ENCODE assay signal across 8 cellular contexts in the genomic region with DNA sequence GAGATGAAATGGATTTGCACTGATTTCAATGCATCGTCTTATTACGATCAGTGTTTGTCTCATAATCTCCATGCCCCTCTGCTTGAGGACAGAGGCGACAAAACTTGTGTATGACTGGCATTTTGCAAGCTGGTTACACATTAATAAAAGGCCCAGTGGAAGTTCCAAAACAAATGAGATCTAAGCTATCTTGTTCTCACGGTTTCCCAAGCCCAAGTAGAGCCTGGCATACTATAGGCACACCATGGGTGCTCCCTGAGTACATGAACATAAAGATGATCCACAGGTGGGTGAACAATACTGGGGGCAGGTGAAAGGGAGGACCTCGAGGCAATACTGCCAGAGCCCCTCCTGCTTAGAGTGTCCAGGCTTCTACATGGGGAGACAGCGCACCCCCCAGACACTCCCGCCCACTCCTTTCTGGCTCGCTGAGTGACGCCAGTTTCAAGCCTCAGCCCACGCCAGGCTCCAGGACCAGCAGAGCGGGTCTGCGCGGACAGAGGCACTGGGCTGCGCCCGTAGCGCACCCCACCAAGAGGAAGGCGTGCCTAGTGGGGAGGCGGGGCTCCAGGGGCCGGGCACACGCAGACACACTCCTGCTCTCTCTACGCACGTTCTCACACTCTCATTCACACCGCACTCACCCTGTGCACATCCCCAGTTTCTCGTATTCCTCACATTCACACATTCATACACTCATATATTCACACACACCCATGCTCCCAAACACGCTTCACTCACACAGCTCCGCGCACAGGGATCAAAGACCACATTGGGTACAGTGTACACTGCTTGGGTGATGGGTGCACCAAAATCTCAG. TPM values are rescaled to one million over a fixed set of nuclear protein-coding genes. Genes with fewer than 3 reads are reported as not detected.
A peak's percentile ranks its signal among the peaks of the same experiment; 100 is the strongest.
DNase-seq lines count a peak whose midpoint lies in the region; ATAC-seq and TF ChIP-seq lines count a peak whose summit lies in the region.

No MANE protein-coding gene starts in this region.

- H3K4me1 Mint-ChIP-seq in IgD-negative memory B cell = peaks cover 10 to 19% (median 17%) of the 10 kb centered on the region in 3 donors

- H3K27ac Mint-ChIP-seq in IgD-negative memory B cell = peak overlapping the region in 2 of 3 donors; percentile 41 to 59

- 25 to 31% (median 26%) methylated on average over 22 to 27 of the region's 27 CpGs for WGBS in spleen, 5 donors

- H3K36me3 ChIP-seq in adipocyte (ENCODE audit: control insufficient read depth, insufficient read depth, low read length, severe bottlenecking) = no peaks in the 10 kb centered on the region
- no peaks in the 10 kb centered on the region for H3K36me3 ChIP-seq in iPS-20b (ENCODE audit: insufficient read depth, low read depth, low read length)
- no peaks in the 10 kb centered on the region for H3K36me3 ChIP-seq in spleen

- in situ Hi-C loops in ACHN (cut with HindIII; ENCODE audit: low pct_ligation_motif_present, low pct_unique_long_range_greater_than_20kb, low sequenced_read_pairs) = no loop called here

- H3K27me3 ChIP-seq in adipocyte (replicated peaks; ENCODE audit: control insufficient read depth, insufficient read depth, low read length) = peaks cover 14% of the 10 kb centered on the region
- peaks cover 98% of the 10 kb centered on the region for H3K27me3 ChIP-seq in iPS-20b (ENCODE audit: insufficient read depth, low read length)
- peaks cover 6 to 70% (median 52%) of the 10 kb centered on the region in 7 donors for H3K27me3 ChIP-seq in spleen (replicated peaks in 1 of 7)

- peaks cover 0 to 1% (median 0%) of the 10 kb centered on the region in 3 donors for H3K9me3 Mint-ChIP-seq in IgD-negative memory B cell

- H3K27ac ChIP-seq in iPS-20b (ENCODE audit: low read length) = no peak overlapping the region
- no peak overlapping the region for H3K27ac ChIP-seq in spleen

- no peak for TF ChIP-seq POLR2A in spleen (IDR thresholded peaks at IDR 0.05)

- peak; percentile 73 for ATAC-seq in GM18511 (IDR thresholded peaks at IDR 0.05; ENCODE audit: unreplicated experiment)

- H3K4me1 ChIP-seq in adipocyte (ENCODE audit: control insufficient read depth, insufficient read depth, low read length) (peaks cover 11% of the 10 kb centered on the region), iPS-20b (ENCODE audit: insufficient read depth, low read length) (peaks cover 23% of the 10 kb centered on the region), spleen (peaks cover 15 to 33% (median 30%) of the 10 kb centered on the region in 6 donors)

- no peaks in the 10 kb centered on the region for H3K36me3 Mint-ChIP-seq in IgD-negative memory B cell

- H3K4me3 ChIP-seq in adipocyte (ENCODE audit: low read length) = peak overlapping the region; percentile 82
- peak overlapping the region; percentile 71 for H3K4me3 ChIP-seq in iPS-20b (ENCODE audit: low read length)
- peak overlapping the region; percentile 33 to 69 (median 48) for H3K4me3 ChIP-seq in spleen

- intact Hi-C loops in spleen (cut with DNase I; ENCODE audit: low total_unique reads) = no loop called here

- TF ChIP-seq CTCF in spleen (IDR thresholded peaks at IDR 0.05 in 8 of 11, conservative IDR thresholded peaks at IDR 0.05 in 3 of 11) = no peak

- H3K9me3 ChIP-seq in adipocyte (ENCODE audit: control insufficient read depth, low read length) = no peaks in the 10 kb centered on the region
- H3K9me3 ChIP-seq in iPS-20b (ENCODE audit: insufficient read depth, low read depth, low read length) = no peaks in the 10 kb centered on the region
- H3K9me3 ChIP-seq in spleen = no peaks in the 10 kb centered on the region

- peaks cover 51% of the 10 kb centered on the region for H3K27me3 Mint-ChIP-seq in IgD-negative memory B cell

- H3K4me3 Mint-ChIP-seq in IgD-negative memory B cell = peak overlapping the region; percentile 39 to 92 (median 90)

- H3K9ac ChIP-seq in adipocyte (ENCODE audit: low read length) (peak overlapping the region; percentile 69), iPS-20b (ENCODE audit: low read depth, low read length) (no peak overlapping the region)

- DNase-seq in ACHN = peak; percentile 41
- peak; percentile 57 for DNase-seq in adipocyte (ENCODE audit: low read depth)
- no peak for DNase-seq in spleen
- DNase-seq in NCI-H345 (lab: John Stamatoyannopoulos, UW) = no peak
- no peak for DNase-seq in SKM-1 (lab: John Stamatoyannopoulos, UW; ENCODE audit: unreplicated experiment)

RNA-seq across cellular contexts. Expression of a gene that starts 8.9 kb away (rescaled TPM):
- polyA plus RNA-seq in IgD-negative memory B cell = 1.2 TPM
- not detected for total RNA-seq in spleen
- polyA plus RNA-seq in spleen = under 1 TPM in 1 of 3 donors, not detected in 2; 0.47 TPM

RNA-seq across cellular contexts. Expression of a gene that starts 26.6 kb away (rescaled TPM):
- polyA plus RNA-seq in IgD-negative memory B cell (43.6 TPM), spleen (10 to 100 TPM in 2 of 3 donors, 1 to 10 TPM in 1; 7.6 to 21.0 (median 16.0) TPM)
- 10 to 100 TPM; 38.2 to 68.2 (median 41.6) TPM for total RNA-seq in spleen

Comparison
In these comparisons a context has a peak if more than half of its experiments do, and no peak if none do; other contexts are left out.
1. DNase-seq: peak in ACHN (single experiment) and adipocyte (single experiment); none in spleen (single experiment), NCI-H345 (single experiment) and SKM-1 (single experiment).
2. Peak in every context shown above with its lines, with median percentiles within 50 percentile points of each other: H3K4me3 ChIP-seq.